ENCODE assay signal across 16 cellular contexts in the genomic region with DNA sequence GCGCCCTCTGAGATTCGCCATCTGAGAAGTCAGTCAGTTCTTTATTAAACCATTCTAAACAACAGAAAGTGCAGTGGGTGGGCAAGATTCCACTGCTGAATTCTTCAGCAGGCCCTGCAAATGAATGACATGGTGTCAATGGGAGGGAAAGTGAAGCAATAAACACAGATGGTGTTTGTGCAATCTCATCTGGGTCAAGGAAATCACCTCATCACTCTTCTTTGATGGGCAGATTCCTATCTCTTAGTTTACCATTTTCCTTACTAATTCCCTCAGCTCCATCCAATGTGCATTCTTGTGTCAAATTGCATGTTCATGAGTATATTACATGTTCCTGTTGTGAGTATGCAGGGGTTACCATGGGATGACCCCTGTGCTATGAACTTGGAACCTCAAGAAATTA.
A peak's percentile ranks its signal among the peaks of the same experiment; 100 is the strongest.
DNase-seq lines count a peak whose midpoint lies in the region; ATAC-seq and TF ChIP-seq lines count a peak whose summit lies in the region.
"Had no signal": no experiment of that assay in that cellular context is flagged by ENCODE, and none has a peak within 500 bp of the region (broad histone marks: within the 10 kb centered on the region; RNA-seq: fewer than 3 reads in every experiment).

No MANE protein-coding gene starts in this region.

- CTCF ChIA-PET in T-cell (lab: Charles Lee): no interaction called here

- H3K4me3 Mint-ChIP-seq in neural progenitor cell (no peak overlapping the region), T-cell (no peak overlapping the region)
- H3K4me3 Mint-ChIP-seq: activated B cell treated with CpG ODN at 0.5 μM for 24 hours had no signal

- no peak overlapping the region for H3K4me2 ChIP-seq in neural progenitor cell

- H3K36me3 Mint-ChIP-seq in neural progenitor cell (no peaks in the 10 kb centered on the region), T-cell (no peaks in the 10 kb centered on the region)

- POLR2A ChIA-PET in T-cell (lab: Charles Lee): no interaction called here

- TF ChIP-seq POLR2A in NB4 (IDR thresholded peaks at IDR 0.05; ENCODE audit: extremely low read depth, insufficient read length) (no peak), esophagus squamous epithelium (IDR thresholded peaks at IDR 0.05) (no peak)

- no peaks in the 10 kb centered on the region for H3K36me3 ChIP-seq in esophagus squamous epithelium
- no peaks in the 10 kb centered on the region for H3K36me3 ChIP-seq in neural progenitor cell
- H3K36me3 ChIP-seq: cardiac muscle cell, tibial nerve had no signal

- H3F3A ChIP-seq in neural progenitor cell (ENCODE audit: low read depth): no peaks in the 10 kb centered on the region

- TF ChIP-seq CTCF in NB4 (IDR thresholded peaks at IDR 0.05; ENCODE audit: low read depth, low read length): no peak
- TF ChIP-seq CTCF in esophagus squamous epithelium (IDR thresholded peaks at IDR 0.05): no peak
- TF ChIP-seq CTCF in neural progenitor cell (IDR thresholded peaks at IDR 0.05): no peak

- H3K4me1 ChIP-seq in esophagus squamous epithelium (peaks cover 11 to 53% (median 29%) of the 10 kb centered on the region in 3 donors), neural progenitor cell (no peaks in the 10 kb centered on the region)

- peak overlapping the region; percentile 25 for H3K27ac Mint-ChIP-seq in neural progenitor cell
- H3K27ac Mint-ChIP-seq in T-cell: no peak overlapping the region
- H3K27ac Mint-ChIP-seq: activated B cell treated with CpG ODN at 0.5 μM for 24 hours had no signal

- no peak for ATAC-seq in T-cell (replicated peaks in 1 of 4)
- ATAC-seq: left colon, Panc1 had no signal

- H3K9me3 ChIP-seq in esophagus squamous epithelium (no peaks in the 10 kb centered on the region), neural progenitor cell (ENCODE audit: low read depth) (no peaks in the 10 kb centered on the region)
- H3K9me3 ChIP-seq: tibial nerve had no signal

- H3K9me3 Mint-ChIP-seq in neural progenitor cell (peaks cover 4% of the 10 kb centered on the region), T-cell (no peaks in the 10 kb centered on the region)
- H3K9me3 Mint-ChIP-seq: activated B cell treated with CpG ODN at 0.5 μM for 24 hours had no signal

- DNase-seq in AML-193 (lab: John Stamatoyannopoulos, UW): peak; percentile 22 to 43
- DNase-seq in NB4 (ENCODE audit: low read depth): peak; percentile 82
- no peak for DNase-seq in esophagus squamous epithelium (lab: John Stamatoyannopoulos, UW)
- no peak for DNase-seq in neural progenitor cell (ENCODE audit: low spot score)
- DNase-seq in GDM1 (lab: John Stamatoyannopoulos, UW): no peak
- DNase-seq in SW 1271 (lab: John Stamatoyannopoulos, UW): no peak
- DNase-seq in NCI-H2171 (lab: John Stamatoyannopoulos, UW): no peak
- DNase-seq in T-cell: no peak
- DNase-seq: activated B cell treated with CpG ODN at 0.5 μM for 24 hours; activated T-cell treated with anti-CD3 and anti-CD28 coated beads, Interleukin-2, amount 50 U/mL, for 1 hour; C1 segment of cervical spinal cord; left colon; NCI-H1930 had no signal

- H3K27me3 Mint-ChIP-seq in neural progenitor cell (ENCODE audit: insufficient read depth, low read depth) (peaks cover 3% of the 10 kb centered on the region), T-cell (peaks cover 22 to 23% of the 10 kb centered on the region in 2 donors)

- no peak overlapping the region for H2AFZ ChIP-seq in neural progenitor cell (replicated peaks)

- intact Hi-C loops in esophagus squamous epithelium (cut with DNase I): no loop called here

- 100% methylated on average over 2 of the region's 2 CpGs; no CpG with 5 or more reads in 1 of the 2 donors for WGBS in esophagus squamous epithelium, 2 donors

- H3K9ac ChIP-seq in neural progenitor cell: no peak overlapping the region

- H3K27me3 ChIP-seq in esophagus squamous epithelium (no peaks in the 10 kb centered on the region), neural progenitor cell (no peaks in the 10 kb centered on the region)
- H3K27me3 ChIP-seq: cardiac muscle cell, tibial nerve had no signal

- H4K20me1 ChIP-seq in neural progenitor cell (ENCODE audit: low read depth): no peaks in the 10 kb centered on the region

- no peaks in the 10 kb centered on the region for H3K79me2 ChIP-seq in neural progenitor cell (ENCODE audit: low read depth)

- H3K4me1 Mint-ChIP-seq in neural progenitor cell (peaks cover 20% of the 10 kb centered on the region), T-cell (no peaks in the 10 kb centered on the region)
- H3K4me1 Mint-ChIP-seq: activated B cell treated with CpG ODN at 0.5 μM for 24 hours had no signal

- peak overlapping the region in 3 of 4 donors; percentile 57 to 87 (median 75) for H3K27ac ChIP-seq in esophagus squamous epithelium
- no peak overlapping the region for H3K27ac ChIP-seq in neural progenitor cell
- H3K27ac ChIP-seq: cardiac muscle cell had no signal

- H3K4me3 ChIP-seq in NB4 (ENCODE audit: low read depth, low read length) (no peak overlapping the region), esophagus squamous epithelium (no peak overlapping the region), neural progenitor cell (no peak overlapping the region)
- H3K4me3 ChIP-seq: cardiac muscle cell, tibial nerve had no signal

Comparison
In these comparisons a context has a peak if more than half of its experiments do, and no peak if none do; other contexts are left out.
1. DNase-seq: peak in AML-193 (2 of 2) and NB4 (single experiment); none in esophagus squamous epithelium (single experiment), neural progenitor cell (single experiment), GDM1 (single experiment), SW 1271 (0 of 2), NCI-H2171 (single experiment) and T-cell (0 of 34).